Comparison of ENCODE assay signal across 24 cellular contexts in genomic region chr16:19728636-19728965, GRCh38.
"Had no signal": no experiment of that assay in that cellular context is flagged by ENCODE, and none has a peak within 500 bp of the region (broad histone marks: within the 10 kb centered on the region; RNA-seq: fewer than 3 reads in every experiment).

No MANE protein-coding gene starts in this region.

- DNase-seq: MV-4-11, NCI-H1048, NCI-H1105, NCI-H1417, NCI-H1436 treated with DMSO at 0.1 percent for 48 hours, NCI-H1694, NCI-H187 treated with DMSO at 0.1 percent for 48 hours, NCI-H2029 treated with DMSO at 0.1 percent for 48 hours, NCI-H2171 treated with DMSO at 0.1 percent for 48 hours, NCI-H345, NCI-H446 treated with DMSO at 0.1 percent for 48 hours, NCI-H524, NCI-H526 treated with DMSO at 0.1 percent for 48 hours, NCI-H748 treated with DMSO at 0.1 percent for 48 hours, PC-3, SHP77, SK-N-SH, SW 1271, T-cell had no signal

- H3K9me3 ChIP-seq: SK-N-SH had no signal

- FAIRE-seq: HTR-8/SVneo had no signal

- H3K9me3 Mint-ChIP-seq: T-cell; T-helper 1 cell treated with Interleukin-12 subunit alpha and Interleukin-12 subunit beta and Interleukin-4 antibody, amounts not matched to agents 30 μg/mL and 1 μg/mL, for 36 hours had no signal

- H3K4me2 ChIP-seq: SK-N-SH had no signal

- H3K4me3 Mint-ChIP-seq: T-cell; T-helper 1 cell treated with Interleukin-12 subunit alpha and Interleukin-12 subunit beta and Interleukin-4 antibody, amounts not matched to agents 30 μg/mL and 1 μg/mL, for 36 hours had no signal

- H3K27ac Mint-ChIP-seq: T-cell; T-helper 1 cell treated with Interleukin-12 subunit alpha and Interleukin-12 subunit beta and Interleukin-4 antibody, amounts not matched to agents 30 μg/mL and 1 μg/mL, for 36 hours had no signal

- ATAC-seq: Panc1, PC-3, T-cell had no signal

- H3K27ac ChIP-seq: HL-60, RWPE1 had no signal

- H3K9ac ChIP-seq: SK-N-SH had no signal
